35 cellular contexts compared by ENCODE assay signal in the genomic region with DNA sequence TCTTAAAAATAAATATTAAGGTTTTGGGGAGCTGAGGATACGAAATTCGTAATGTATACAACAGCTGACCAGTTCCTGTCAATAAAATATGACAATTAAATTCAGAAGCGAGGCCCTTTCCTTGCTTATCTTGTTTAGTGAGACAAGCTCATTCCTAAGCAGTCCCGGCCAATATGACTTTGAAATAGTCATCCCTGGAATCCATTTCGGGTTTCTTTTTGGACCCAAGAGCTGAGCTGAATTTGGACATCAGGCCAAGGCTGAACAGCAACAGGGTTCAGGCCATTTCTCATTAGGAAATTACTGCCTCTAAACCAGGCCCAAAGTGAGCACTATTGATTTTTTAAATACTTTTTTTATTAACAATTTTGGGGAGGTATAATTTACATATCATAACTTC. TPM values are rescaled to one million over a fixed set of nuclear protein-coding genes. Genes with fewer than 3 reads are reported as not detected.
"Had no signal": no experiment of that assay in that cellular context is flagged by ENCODE, and none has a peak within 500 bp of the region (broad histone marks: within the 10 kb centered on the region; RNA-seq: fewer than 3 reads in every experiment).

No MANE protein-coding gene starts in this region.

- H3K9me3 Mint-ChIP-seq: activated T-cell treated with anti-CD3 and anti-CD28 coated beads, Interleukin-2, amount 50 U/mL, for 24 hours; activated T-helper 2 cell treated with anti-CD3 and anti-CD28 coated beads, Interferon-gamma antibody, Interleukin-2, Interleukin-4, amounts not matched to agents 10 μg/mL and 5 μg/mL and 100 μg/mL, durations not matched to agents 14 hours and 24 hours and 36 hours had no signal

- H3K4me1 ChIP-seq: adrenal gland, body of pancreas, SJCRH30 had no signal

- H3K27me3 Mint-ChIP-seq: activated CD4-positive, alpha-beta T cell treated with anti-CD3 and anti-CD28 coated beads, Interleukin-2, amount 10 ng/mL, durations not matched to agents 7 days and 5 days; activated naive CD8-positive, alpha-beta T cell treated with anti-CD3 and anti-CD28 coated beads, Interleukin-2, amount 10 ng/mL, durations not matched to agents 7 days and 5 days; activated T-cell treated with anti-CD3 and anti-CD28 coated beads, Interleukin-2, amount 50 U/mL, for 24 hours had no signal

- H3K36me3 ChIP-seq: adrenal gland, SJCRH30, WERI-Rb-1 had no signal

- FAIRE-seq: astrocyte, bronchial epithelial cell had no signal

- H3K36me3 Mint-ChIP-seq: activated naive CD4-positive, alpha-beta T cell treated with anti-CD3 and anti-CD28 coated beads, Interleukin-2, amount 50 U/mL, for 24 hours; activated naive CD8-positive, alpha-beta T cell treated with anti-CD3 and anti-CD28 coated beads, Interleukin-2, amount 10 ng/mL, durations not matched to agents 7 days and 5 days had no signal

- H3K4me1 Mint-ChIP-seq: activated CD4-positive, alpha-beta T cell treated with anti-CD3 and anti-CD28 coated beads, Interleukin-2, amount 10 ng/mL, durations not matched to agents 7 days and 5 days; activated naive CD4-positive, alpha-beta T cell treated with anti-CD3 and anti-CD28 coated beads, Interleukin-2, amount 50 U/mL, for 24 hours; activated naive CD8-positive, alpha-beta T cell treated with anti-CD3 and anti-CD28 coated beads, Interleukin-2, amount 10 ng/mL, durations not matched to agents 7 days and 5 days had no signal

- H3K27ac ChIP-seq: adrenal gland, body of pancreas, SJCRH30, SK-N-MC, WERI-Rb-1 had no signal

- H3K27ac Mint-ChIP-seq: activated CD4-positive, alpha-beta T cell treated with anti-CD3 and anti-CD28 coated beads, Interleukin-2, amount 10 ng/mL, durations not matched to agents 7 days and 5 days; activated CD8-positive, alpha-beta T cell treated with anti-CD3 and anti-CD28 coated beads, Interleukin-2, amount 10 ng/mL, durations not matched to agents 7 days and 5 days; activated naive CD4-positive, alpha-beta T cell treated with anti-CD3 and anti-CD28 coated beads, Interleukin-2, amount 50 U/mL, for 24 hours; activated naive CD8-positive, alpha-beta T cell treated with anti-CD3 and anti-CD28 coated beads, Interleukin-2, amount 10 ng/mL, durations not matched to agents 7 days and 5 days; activated T-cell treated with anti-CD3 and anti-CD28 coated beads, Interleukin-2, amount 50 U/mL, for 24 hours; activated T-helper 2 cell treated with anti-CD3 and anti-CD28 coated beads, Interferon-gamma antibody, Interleukin-2, Interleukin-4, amounts not matched to agents 10 μg/mL and 5 μg/mL and 100 μg/mL, durations not matched to agents 14 hours and 24 hours and 36 hours had no signal

- H3K4me3 ChIP-seq: adrenal gland, body of pancreas, SJCRH30, SK-N-MC had no signal

- ATAC-seq: activated CD8-positive, alpha-beta T cell treated with anti-CD3 and anti-CD28 coated beads, Interleukin-2, amount 10 ng/mL, durations not matched to agents 7 days and 5 days; body of pancreas; Panc1 had no signal

- H3K27me3 ChIP-seq: adrenal gland, body of pancreas, SJCRH30 had no signal

- DNase-seq: activated CD4-positive, alpha-beta T cell treated with anti-CD3 and anti-CD28 coated beads, Interleukin-2, amount 10 ng/mL, durations not matched to agents 7 days and 5 days; activated CD4-positive, alpha-beta T cell treated with anti-CD3 and anti-CD28 coated beads, Interleukin-2, amount 50 U/mL, for 48 hours; activated CD8-positive, alpha-beta T cell treated with anti-CD3 and anti-CD28 coated beads, Interleukin-2, amount 10 ng/mL, durations not matched to agents 7 days and 5 days; activated gamma-delta T cell; activated naive CD4-positive, alpha-beta T cell treated with Interleukin-2 at 50 U/mL for 16 hours; activated naive CD8-positive, alpha-beta T cell treated with anti-CD3 and anti-CD28 coated beads, Interleukin-2, amount 10 ng/mL, durations not matched to agents 7 days and 5 days; activated T-cell treated with anti-CD3 and anti-CD28 coated beads, Interleukin-2, amount 50 U/mL, for 24 hours; adrenal gland; body of pancreas; caudate nucleus; cerebellar nuclear complex; Karpas-422; KBM-7; NCI-H1105; NCI-H1436 treated with DMSO at 0.1 percent for 48 hours; NCI-H1694 treated with DMSO at 0.1 percent for 48 hours; NCI-H2029; NCI-H2171; NCI-H2227 treated with DMSO at 0.1 percent for 48 hours; NCI-H446; NCI-H510A treated with DMSO at 0.1 percent for 48 hours; NCI-H526 treated with DMSO at 0.1 percent for 48 hours; NCI-H774; SHP77; SJCRH30; T1000; WERI-Rb-1 had no signal

- H3K9me3 ChIP-seq: adrenal gland, body of pancreas, SJCRH30 had no signal

- H3K4me3 Mint-ChIP-seq: activated CD4-positive, alpha-beta T cell treated with anti-CD3 and anti-CD28 coated beads, Interleukin-2, amount 10 ng/mL, durations not matched to agents 7 days and 5 days; activated CD8-positive, alpha-beta T cell treated with anti-CD3 and anti-CD28 coated beads, Interleukin-2, amount 10 ng/mL, durations not matched to agents 7 days and 5 days; activated naive CD4-positive, alpha-beta T cell treated with anti-CD3 and anti-CD28 coated beads, Interleukin-2, amount 50 U/mL, for 24 hours; activated naive CD8-positive, alpha-beta T cell treated with anti-CD3 and anti-CD28 coated beads, Interleukin-2, amount 10 ng/mL, durations not matched to agents 7 days and 5 days; activated T-cell treated with anti-CD3 and anti-CD28 coated beads, Interleukin-2, amount 50 U/mL, for 24 hours had no signal

RNA-seq across cellular contexts. Expression of gene FMN2, which starts 17.3 kb away (rescaled TPM):
- total RNA-seq: activated CD4-positive, alpha-beta T cell treated with anti-CD3 and anti-CD28 coated beads, Interleukin-2, amount 10 ng/mL, durations not matched to agents 7 days and 5 days; activated CD8-positive, alpha-beta T cell treated with anti-CD3 and anti-CD28 coated beads, Interleukin-2, amount 10 ng/mL, durations not matched to agents 7 days and 5 days; activated naive CD8-positive, alpha-beta T cell treated with anti-CD3 and anti-CD28 coated beads, Interleukin-2, amount 10 ng/mL, durations not matched to agents 7 days and 5 days; activated T-helper 2 cell treated with anti-CD3 and anti-CD28 coated beads, Interferon-gamma antibody, Interleukin-2, Interleukin-4, amounts not matched to agents 10 μg/mL and 5 μg/mL and 100 μg/mL, durations not matched to agents 14 hours and 24 hours and 36 hours; SJCRH30; T-helper 1 cell treated with Interleukin-12 subunit alpha and Interleukin-12 subunit beta and Interleukin-4 antibody, amounts not matched to agents 30 ng/mL and 1 ng/mL, for 36 hours; T-helper 2 cell treated with Interferon-gamma antibody and Interleukin-4, amounts not matched to agents 100 ng/mL and 5 ng/mL, for 36 hours had no signal
